ENCODE assay signal across 8 cellular contexts in genomic region chr2:170974304-170974993, GRCh38. TPM values are rescaled to one million over a fixed set of nuclear protein-coding genes. Genes with fewer than 3 reads are reported as not detected.
DNase-seq lines count a peak whose midpoint lies in the region; ATAC-seq, FAIRE-seq and TF ChIP-seq lines count a peak whose summit lies in the region.

No MANE protein-coding gene starts in this region.

- WGBS in HUES64: 71% methylated on average over 11 of the region's 11 CpGs

- H3K9me3 ChIP-seq in HUES64 (ENCODE audit: insufficient read depth, low read depth, low read length): no peaks in the 10 kb centered on the region

- no peak overlapping the region for H3K9ac ChIP-seq in HUES64 (ENCODE audit: low read depth, low read length)

- peaks cover 20% of the 10 kb centered on the region; the same call in 1 of the 2 replicates for H3K4me1 ChIP-seq in HUES64 (ENCODE audit: insufficient read depth, low read length)

- H3K36me3 ChIP-seq in HUES64 (ENCODE audit: insufficient read depth, low read length): no peaks in the 10 kb centered on the region

- no peaks in the 10 kb centered on the region for H3K27me3 ChIP-seq in HUES64 (ENCODE audit: insufficient read depth, low read length)

- no peak overlapping the region for H3K27ac ChIP-seq in HUES64 (ENCODE audit: low read depth, low read length)

- H3K4me3 ChIP-seq in HUES64 (ENCODE audit: low read length): peak overlapping the region; percentile 56; the same call in 1 of the 2 replicates

- DNase-seq in AG08395 (ENCODE audit: low spot score) (peak; percentile 43), cerebellum (ENCODE audit: low spot score) (peak; percentile 10), myocyte (ENCODE audit: low read depth) (peak; percentile 67), medulla oblongata (ENCODE audit: extremely low spot score) (no peak), D721Med (ENCODE audit: insufficient read length, low spot score) (no peak)
- DNase-seq in activated naive CD4-positive, alpha-beta T cell treated with anti-CD3 and anti-CD28 coated beads, Interleukin-2, amount 50 U/mL, for 16 hours: no peak

- FAIRE-seq in D721Med (lab: Jason Lieb, UNC): no peak

- TF ChIP-seq CTCF in D721Med (IDR thresholded peaks at IDR 0.05; ENCODE audit: insufficient read depth, missing control alignments): no peak

- no peak for ATAC-seq in GM21737 (IDR thresholded peaks at IDR 0.05; ENCODE audit: unreplicated experiment)

RNA-seq across cellular contexts. Expression of gene GORASP2, which starts 45.4 kb away (rescaled TPM):
- polyA plus RNA-seq in HUES64 (2013, experiment 1 of 2): 68.1 TPM
- polyA plus RNA-seq in HUES64 (2013, experiment 2 of 2): 77.3 TPM
- total RNA-seq in cerebellum: 25.0 TPM
- 85.3 and 99.5 TPM in 2 replicates for total RNA-seq in myocyte
- 114 TPM for polyA plus RNA-seq in myocyte (2012)

Comparison
In these comparisons a context has a peak if more than half of its experiments do, and no peak if none do; other contexts are left out.
1. DNase-seq: peak in AG08395 (single experiment), cerebellum (single experiment) and myocyte (single experiment); none in medulla oblongata (single experiment), D721Med (single experiment) and activated naive CD4-positive, alpha-beta T cell treated with anti-CD3 and anti-CD28 coated beads, Interleukin-2, amount 50 U/mL, for 16 hours (single experiment).